22 cellular contexts compared by ENCODE assay signal in the genomic region with DNA sequence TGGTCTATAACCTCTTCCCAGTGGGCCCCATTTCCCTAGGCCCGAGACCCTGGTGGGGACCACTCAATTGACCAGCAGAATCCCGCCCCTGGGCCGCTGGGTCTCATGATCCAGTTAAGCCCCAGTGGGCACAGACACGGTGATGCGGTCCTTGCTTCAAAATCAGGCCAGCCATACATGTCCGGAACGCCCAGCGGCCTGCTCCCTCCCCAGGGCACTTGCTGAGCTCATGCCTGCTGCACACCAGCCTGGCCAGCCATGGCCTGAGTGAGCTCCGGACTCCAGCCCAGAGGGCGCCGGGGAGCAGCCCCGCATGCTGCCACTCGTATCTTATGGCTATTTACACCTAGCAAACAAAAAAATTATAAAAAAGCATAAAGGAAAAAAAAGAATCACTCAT. TPM values are rescaled to one million over a fixed set of nuclear protein-coding genes. Genes with fewer than 3 reads are reported as not detected.
DNase-seq lines count a peak whose midpoint lies in the region; ATAC-seq, FAIRE-seq and TF ChIP-seq lines count a peak whose summit lies in the region.
"Had no signal": no experiment of that assay in that cellular context is flagged by ENCODE, and none has a peak within 500 bp of the region (broad histone marks: within the 10 kb centered on the region; RNA-seq: fewer than 3 reads in every experiment).

No MANE protein-coding gene starts in this region.

- POLR2A ChIA-PET in H1 (lab: Charles Lee; ENCODE audit: partially characterized antibody), result no interaction called here

- TF ChIP-seq CTCF in C4-2B (conservative IDR thresholded peaks at IDR 0.05), result no peak
- TF ChIP-seq CTCF in LNCaP clone FGC (IDR thresholded peaks at IDR 0.05; ENCODE audit: control insufficient read depth, extremely low read depth, insufficient read depth), result peak; percentile 22
- TF ChIP-seq CTCF in H1 (IDR thresholded peaks at IDR 0.05; ENCODE audit: control extremely low read depth in 1 of 3, insufficient read depth in 1 of 3, low read depth in 1 of 3, low read length in 3 of 3), result peak in 2 of 3 experiments; percentile 19 to 24; a peak in 2 of 4 replicates

- no peak overlapping the region for H3K14ac ChIP-seq in H1 (ENCODE audit: insufficient read length)

- H3K56ac ChIP-seq in H1 (replicated peaks; ENCODE audit: insufficient read length, low read depth, low read length), result no peak overlapping the region

- H2AK5ac ChIP-seq in H1 (ENCODE audit: low read depth, low read length), result no peak overlapping the region

- no peak overlapping the region for H3K4ac ChIP-seq in H1 (replicated peaks; ENCODE audit: insufficient read length, low read depth, low read length)

- no peak for DNase-seq in LNCaP clone FGC (ENCODE audit: low read depth)
- no peak for DNase-seq in H1 (ENCODE audit: low read depth in 1 of 2, low spot score in 2 of 2)
- DNase-seq in naive B cell, result no peak
- DNase-seq in NCI-H82 (lab: John Stamatoyannopoulos, UW), result no peak
- DNase-seq in activated T-cell treated with anti-CD3 and anti-CD28 coated beads, Interleukin-2, amount 50 U/mL, for 24 hours, result no peak
- no peak for DNase-seq in T-helper 17 cell
- DNase-seq: activated CD4-positive, alpha-beta T cell treated with anti-CD3 and anti-CD28 coated beads, Interleukin-2, amount 50 U/mL, for 4 hours; amygdala; CD4-positive, CD25-positive, alpha-beta regulatory T cell; KG1; NCI-H187; NCI-H2227 treated with DMSO at 0.1 percent for 48 hours; nephron progenitor cell; stimulated activated CD4-positive, alpha-beta T cell treated with anti-CD3 and anti-CD28 coated beads, Interleukin-1b, Interleukin-23, amount 100 ng/mL, for 48 hours had no signal

- no peak overlapping the region for H3K9ac ChIP-seq in H1 (replicated peaks in 1 of 4; ENCODE audit: extremely low read depth in 1 of 4, low read depth in 3 of 4, low read length in 3 of 4)

- H4K20me1 ChIP-seq in H1 (replicated peaks in 1 of 2; ENCODE audit: control insufficient read depth in 1 of 2, insufficient read depth in 2 of 2, low read length in 2 of 2), result peaks cover 0 to 4% of the 10 kb centered on the region in 2 experiments

- peaks cover 0 to 5% (median 0%) of the 10 kb centered on the region in 4 experiments; a peak in 1 of 7 replicates for H3K4me1 ChIP-seq in H1 (replicated peaks in 1 of 4; ENCODE audit: control insufficient read depth in 3 of 4, insufficient read depth in 4 of 4, low read length in 3 of 4)
- H3K4me1 ChIP-seq: SJSA1 had no signal

- H4K8ac ChIP-seq in H1 (ENCODE audit: extremely low read depth, insufficient read depth, low read length), result no peak overlapping the region

- no peak overlapping the region for H3K4me2 ChIP-seq in H1 (ENCODE audit: insufficient read depth in 1 of 2, low read depth in 2 of 2, low read length in 2 of 2)

- 91% methylated on average over 13 of the region's 13 CpGs; no CpG with 5 or more reads in 1 of the 2 experiments for WGBS in H1 (ENCODE audit: extremely low coverage in 1 of 2, insufficient coverage in 1 of 2, insufficient read length in 1 of 2, insufficient replicate concordance in 2 of 2, low coverage in 1 of 2, low lambda C conversion rate in 2 of 2, missing lambda C conversion rate in 1 of 2), 2 experiments

- no peak overlapping the region for H4K91ac ChIP-seq in H1 (replicated peaks; ENCODE audit: insufficient read length, low read length)

- no peak overlapping the region for H2AFZ ChIP-seq in H1 (ENCODE audit: low read length)

- H3K79me2 ChIP-seq in H1 (ENCODE audit: control insufficient read depth in 1 of 2, insufficient read depth in 2 of 2, low read length in 2 of 2), result no peaks in the 10 kb centered on the region

- no peak overlapping the region for H2BK15ac ChIP-seq in H1 (ENCODE audit: low read length)

- peaks cover 0 to 2% (median 0%) of the 10 kb centered on the region in 7 donors for H3K9me3 Mint-ChIP-seq in naive B cell
- H3K9me3 Mint-ChIP-seq in activated T-cell treated with anti-CD3 and anti-CD28 coated beads, Interleukin-2, amount 50 U/mL, for 24 hours, result no peaks in the 10 kb centered on the region
- H3K9me3 Mint-ChIP-seq: dendritic cell treated with granulocyte-macrophage colony-stimulating factor and Interleukin-4, amounts not matched to agents 40 ng/mL and 50 ng/mL, for 4 days; nephron progenitor cell had no signal

- H3K79me1 ChIP-seq in H1 (ENCODE audit: low read depth, low read length), result no peaks in the 10 kb centered on the region

- H3K27ac Mint-ChIP-seq in naive B cell (peak overlapping the region; percentile 15 to 98 (median 62)), T-helper 17 cell (no peak overlapping the region)
- H3K27ac Mint-ChIP-seq in activated T-cell treated with anti-CD3 and anti-CD28 coated beads, Interleukin-2, amount 50 U/mL, for 24 hours, result no peak overlapping the region
- H3K27ac Mint-ChIP-seq: CD4-positive, CD25-positive, alpha-beta regulatory T cell; dendritic cell treated with granulocyte-macrophage colony-stimulating factor and Interleukin-4, amounts not matched to agents 40 ng/mL and 50 ng/mL, for 4 days; nephron progenitor cell had no signal

- H3K36me3 Mint-ChIP-seq in naive B cell (no peaks in the 10 kb centered on the region), T-helper 17 cell (ENCODE audit: low read depth) (peaks cover 2% of the 10 kb centered on the region)
- no peaks in the 10 kb centered on the region for H3K36me3 Mint-ChIP-seq in activated T-cell treated with anti-CD3 and anti-CD28 coated beads, Interleukin-2, amount 50 U/mL, for 24 hours (ENCODE audit: low read depth)
- H3K36me3 Mint-ChIP-seq: CD4-positive, CD25-positive, alpha-beta regulatory T cell had no signal

- H3K27me3 ChIP-seq in H1 (replicated peaks in 1 of 4; ENCODE audit: control insufficient read depth in 3 of 4, extremely low read depth in 1 of 4, insufficient read depth in 3 of 4, low read length in 3 of 4), result no peaks in the 10 kb centered on the region
- H3K27me3 ChIP-seq: SJSA1 had no signal

- no peak for FAIRE-seq in H1 (lab: Jason Lieb, UNC)
- FAIRE-seq: bronchial epithelial cell, H54, urothelium cell line had no signal

- H3K9me3 ChIP-seq in H1 (ENCODE audit: insufficient read depth in 2 of 2, low read depth in 1 of 2, low read length in 1 of 2) (no peaks in the 10 kb centered on the region), T-helper 17 cell (ENCODE audit: control insufficient read depth, low read length, poor library complexity, severe bottlenecking) (no peaks in the 10 kb centered on the region)
- H3K9me3 ChIP-seq: SJSA1, suprapubic skin had no signal

- H3K27me3 Mint-ChIP-seq in naive B cell, result peaks cover 0 to 5% (median 0%) of the 10 kb centered on the region in 3 donors
- H3K27me3 Mint-ChIP-seq in activated T-cell treated with anti-CD3 and anti-CD28 coated beads, Interleukin-2, amount 50 U/mL, for 24 hours, result no peaks in the 10 kb centered on the region
- peaks cover 13% of the 10 kb centered on the region for H3K27me3 Mint-ChIP-seq in T-helper 17 cell

- no peak for TF ChIP-seq POLR2A in H1 (IDR thresholded peaks at IDR 0.05; ENCODE audit: control extremely low read depth in 1 of 2, low read depth in 2 of 2, low read length in 2 of 2)

- no peak overlapping the region for H2BK12ac ChIP-seq in H1 (ENCODE audit: low read depth, low read length)

- no peak overlapping the region for H3K4me3 Mint-ChIP-seq in naive B cell
- H3K4me3 Mint-ChIP-seq in activated T-cell treated with anti-CD3 and anti-CD28 coated beads, Interleukin-2, amount 50 U/mL, for 24 hours, result no peak overlapping the region
- no peak overlapping the region for H3K4me3 Mint-ChIP-seq in T-helper 17 cell
- H3K4me3 Mint-ChIP-seq: CD4-positive, CD25-positive, alpha-beta regulatory T cell; dendritic cell treated with granulocyte-macrophage colony-stimulating factor and Interleukin-4, amounts not matched to agents 40 ng/mL and 50 ng/mL, for 4 days; nephron progenitor cell had no signal

- H3K4me1 Mint-ChIP-seq in naive B cell, result peaks cover 24 to 53% (median 52%) of the 10 kb centered on the region in 3 donors
- H3K4me1 Mint-ChIP-seq in activated T-cell treated with anti-CD3 and anti-CD28 coated beads, Interleukin-2, amount 50 U/mL, for 24 hours (ENCODE audit: low read depth), result peaks cover 8% of the 10 kb centered on the region
- peaks cover 6% of the 10 kb centered on the region for H3K4me1 Mint-ChIP-seq in T-helper 17 cell

- no peak overlapping the region for H2BK120ac ChIP-seq in H1 (replicated peaks; ENCODE audit: low read depth, low read length)

- H2BK5ac ChIP-seq in H1 (ENCODE audit: low read depth, low read length), result no peak overlapping the region

- H2BK20ac ChIP-seq in H1 (ENCODE audit: low read length), result no peak overlapping the region

- no peak overlapping the region for H3K18ac ChIP-seq in H1 (ENCODE audit: extremely low read depth, low read length)

- H3K36me3 ChIP-seq in H1 (ENCODE audit: control insufficient read depth in 2 of 4, insufficient read depth in 4 of 4, low read length in 3 of 4), result no peaks in the 10 kb centered on the region
- H3K36me3 ChIP-seq: SJSA1, suprapubic skin had no signal

- H3K4me3 ChIP-seq in LNCaP clone FGC (ENCODE audit: low read depth, low read length) (no peak overlapping the region), H1 (ENCODE audit: extremely low read depth in 1 of 4, insufficient read depth in 2 of 4, low read depth in 3 of 4, low read length in 4 of 4) (no peak overlapping the region)
- H3K4me3 ChIP-seq: SJSA1, suprapubic skin had no signal

- H3K27ac ChIP-seq in C4-2B (peak overlapping the region; percentile 83), H1 (ENCODE audit: low read depth, low read length) (no peak overlapping the region)
- H3K27ac ChIP-seq: SJSA1, suprapubic skin had no signal

- CTCF ChIA-PET in H1 (lab: Charles Lee; ENCODE audit: partially characterized antibody), result interaction anchor here (0.6 to 7.4 kb wide), 13 partner anchors 12 to 465 kb away, joined by 3 to 56 read pairs (median 5); no protein-coding TSS in a partner anchor

- peak in 1 of 2 experiments; percentile 8; a peak in 1 of 4 replicates for TF ChIP-seq RAD21 in H1 (IDR thresholded peaks at IDR 0.05 in 1 of 2, conservative IDR thresholded peaks at IDR 0.05 in 1 of 2; ENCODE audit: low read depth in 2 of 2, low read length in 2 of 2)

- H4K5ac ChIP-seq in H1 (ENCODE audit: insufficient read length, low read depth, low read length), result no peak overlapping the region

- H3K23ac ChIP-seq in H1 (ENCODE audit: insufficient read length), result no peak overlapping the region

- ATAC-seq in naive B cell (ENCODE audit: low read depth in 2 of 2) (no peak), HG03039 (IDR thresholded peaks at IDR 0.05; ENCODE audit: unreplicated experiment) (no peak), T-helper 17 cell (no peak)

- no peak for TF ChIP-seq EP300 in H1 (IDR thresholded peaks at IDR 0.05; ENCODE audit: borderline replicate concordance in 1 of 2, low read depth in 2 of 2, low read length in 2 of 2)

- H3K23me2 ChIP-seq in H1 (ENCODE audit: low read depth, low read length), result no peaks in the 10 kb centered on the region

RNA-seq across cellular contexts. Expression of a gene that starts 34.4 kb away (rescaled TPM):
- 28.2 and 28.8 TPM in 2 replicates for total RNA-seq in H1 (2021; fragmentation: NEBNext Ultra II Directional; extraction: Animal tissue kit (Norgen Biotek cat#: 25700))
- polyA plus RNA-seq in H1 (2011; rRNA removed), result 6.8 and 12.4 TPM in 2 replicates
- 5.7 TPM for polyA plus RNA-seq in H1 (2011; cell fraction: cytosol; rRNA removed)
- polyA plus RNA-seq in H1 (2011; cell fraction: nucleus; rRNA removed), result 26.7 TPM
- polyA plus RNA-seq in H1 (2012, experiment 1 of 2), result 16.5 to 22.4 TPM (median 19.3 TPM) in 4 replicates
- polyA plus RNA-seq in H1 (2012, experiment 2 of 2), result 9.5 TPM
- polyA plus RNA-seq in H1 (2013, experiment 1 of 2), result 16.4 TPM
- polyA plus RNA-seq in H1 (2013, experiment 2 of 2), result 15.3 TPM
- polyA minus RNA-seq in H1 (2011; rRNA and poly(A)+ RNA removed), result 11.0 and 11.7 TPM in 2 replicates
- 14.5 TPM for polyA minus RNA-seq in H1 (2011; cell fraction: cytosol; rRNA and poly(A)+ RNA removed)
- 36.0 TPM for polyA minus RNA-seq in H1 (2011; cell fraction: nucleus; rRNA and poly(A)+ RNA removed)
- polyA plus RNA-seq in naive B cell (ENCODE audit: low read depth in 6 of 6), result 10 to 100 TPM; 14.6 to 73.4 (median 36.9) TPM
- total RNA-seq in T-helper 17 cell, result 100 to 1,000 TPM; 114 to 128 TPM

Comparison
In these comparisons a context has a peak if more than half of its experiments do, and no peak if none do; other contexts are left out.
1. H3K27ac Mint-ChIP-seq: peak in naive B cell (6 of 6); none in activated T-cell treated with anti-CD3 and anti-CD28 coated beads, Interleukin-2, amount 50 U/mL, for 24 hours (single experiment) and T-helper 17 cell (single experiment).